In the genomic region with DNA sequence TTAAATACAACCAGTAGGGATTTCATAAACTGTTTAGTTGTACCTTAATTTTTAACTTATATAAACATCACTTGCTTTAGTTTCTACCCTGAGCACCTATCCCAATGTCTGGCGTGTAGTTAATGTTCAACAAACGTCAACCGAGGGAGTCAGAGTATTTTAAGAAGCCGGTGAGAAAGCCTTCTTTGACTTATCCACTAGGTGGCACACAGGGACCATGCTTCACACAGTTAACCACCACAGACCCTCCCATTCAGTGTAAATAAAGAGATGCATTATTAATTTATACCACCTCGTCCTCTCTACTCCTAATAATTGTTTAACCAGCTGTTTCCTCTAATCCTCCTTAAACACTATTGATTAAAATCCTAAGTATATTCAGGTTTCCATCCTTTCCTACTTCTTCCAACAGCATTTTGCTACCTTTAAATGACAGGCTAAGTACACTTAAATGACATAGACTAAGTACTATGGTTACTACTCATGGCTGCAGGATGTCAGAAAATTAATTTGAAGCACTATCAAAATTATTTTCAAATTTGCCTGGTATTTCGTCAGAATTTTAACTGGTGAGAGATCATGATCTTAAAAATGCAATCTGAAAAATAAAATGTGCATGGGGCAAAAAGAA, we compare ENCODE assay signal across 8 cellular contexts. TPM values are rescaled to one million over a fixed set of nuclear protein-coding genes. Genes with fewer than 3 reads are reported as not detected.
DNase-seq lines count a peak whose midpoint lies in the region; ATAC-seq lines count a peak whose summit lies in the region.

No MANE protein-coding gene starts in this region.

- H3K36me3 Mint-ChIP-seq in T-helper 17 cell (ENCODE audit: low read depth) = peaks cover 2% of the 10 kb centered on the region

- no peak overlapping the region for H3K27ac Mint-ChIP-seq in T-helper 17 cell

- peaks cover 74% of the 10 kb centered on the region for H3K27me3 Mint-ChIP-seq in T-helper 17 cell

- H3K4me1 Mint-ChIP-seq in T-helper 17 cell = peaks cover 5% of the 10 kb centered on the region

- no peak overlapping the region for H3K4me3 Mint-ChIP-seq in T-helper 17 cell

- ATAC-seq in HG03095 (IDR thresholded peaks at IDR 0.05; ENCODE audit: unreplicated experiment) (peak; percentile 70), T-helper 17 cell (peak; percentile 61)

- peaks cover 2% of the 10 kb centered on the region for H3K9me3 ChIP-seq in T-helper 17 cell (ENCODE audit: control insufficient read depth, low read length, poor library complexity, severe bottlenecking)

- DNase-seq in Caki2 (ENCODE audit: low read depth) (peak; percentile 63), GM19238 (ENCODE audit: insufficient read length, low spot score) (peak; percentile 32), NCI-H187 (lab: John Stamatoyannopoulos, UW) (peak; percentile 1 to 31), T-helper 17 cell (no peak), fibroblast of peridontal ligament (ENCODE audit: extremely low read depth) (peak; percentile 87), non-pigmented ciliary epithelial cell (ENCODE audit: low read depth) (peak; percentile 45), T-helper 9 cell (no peak)

- in situ Hi-C loops in Caki2 (cut with HindIII; ENCODE audit: low pct_unique_long_range_greater_than_20kb, low sequenced_read_pairs) = no loop called here

RNA-seq across cellular contexts. Expression of gene HAPLN1, which starts 2.3 kb away (rescaled TPM):
- 0.07 TPM in 1 of 2 replicates, not detected in the other for total RNA-seq in Caki2 (2014; rRNA removed; shearing (Covaris generic); ENCODE audit: low replicate concordance)
- total RNA-seq in T-helper 17 cell = not detected

Comparison
In these comparisons a context has a peak if more than half of its experiments do, and no peak if none do; other contexts are left out.
1. DNase-seq: peak in Caki2 (single experiment), GM19238 (single experiment), NCI-H187 (2 of 2), fibroblast of peridontal ligament (single experiment) and non-pigmented ciliary epithelial cell (single experiment); none in T-helper 17 cell (0 of 3) and T-helper 9 cell (single experiment).